8 cellular contexts compared by ENCODE assay signal in genomic region chr11:59801981-59802638, GRCh38. TPM values are rescaled to one million over a fixed set of nuclear protein-coding genes. Genes with fewer than 3 reads are reported as not detected.
A peak's percentile ranks its signal among the peaks of the same experiment; 100 is the strongest.
DNase-seq lines count a peak whose midpoint lies in the region; ATAC-seq, FAIRE-seq and TF ChIP-seq lines count a peak whose summit lies in the region.
"Had no signal": no experiment of that assay in that cellular context is flagged by ENCODE, and none has a peak within 500 bp of the region (broad histone marks: within the 10 kb centered on the region; RNA-seq: fewer than 3 reads in every experiment).

No MANE protein-coding gene starts in this region.

- peak; percentile 19 for ATAC-seq in GM18909 (IDR thresholded peaks at IDR 0.05; ENCODE audit: poor library complexity, unreplicated experiment)

- TF ChIP-seq CTCF in fibroblast of villous mesenchyme (IDR thresholded peaks at IDR 0.05; ENCODE audit: insufficient read depth, low read depth, low read length) = no peak

- FAIRE-seq in GM12891 (lab: Jason Lieb, UNC) = no peak

- no peak overlapping the region for H3K4me3 ChIP-seq in fibroblast of villous mesenchyme (ENCODE audit: low read depth, low read length)

- no peak for TF ChIP-seq POLR2A in GM12891 (IDR thresholded peaks at IDR 0.05; ENCODE audit: low read depth, low read length)

- DNase-seq in NCI-H82 treated with DMSO at 0.1 percent for 48 hours (lab: John Stamatoyannopoulos, UW; ENCODE audit: unreplicated experiment) (peak; percentile 6), fibroblast of villous mesenchyme (ENCODE audit: low read depth) (peak; percentile 11), retina (peak; percentile 63), NCI-H1436 (lab: John Stamatoyannopoulos, UW) (no peak), GM12891 (ENCODE audit: insufficient read length, low spot score) (no peak)
- no peak for DNase-seq in activated CD4-positive, alpha-beta T cell treated with anti-CD3 and anti-CD28 coated beads, Interleukin-2, amount 50 U/mL, for 4 hours
- DNase-seq: activated T-cell treated with anti-CD3 and anti-CD28 coated beads, Interleukin-2, amount 50 U/mL, for 1 hour had no signal

TF ChIP-seq in GM12891, 5 proteins besides CTCF, POLR2A, EP300 and RAD21:
- no peak for TF ChIP-seq PAX5 (IDR thresholded peaks at IDR 0.05; ENCODE audit: insufficient read depth, low read length, severe bottlenecking)
- no peak for TF ChIP-seq POU2F2 (IDR thresholded peaks at IDR 0.05; ENCODE audit: low read depth, low read length)
- TF ChIP-seq SPI1 (IDR thresholded peaks at IDR 0.05; ENCODE audit: low read depth, low read length) = no peak
- no peak for TF ChIP-seq TAF1 (IDR thresholded peaks at IDR 0.05; ENCODE audit: low read depth, low read length)
- TF ChIP-seq POLR2AphosphoS5 (IDR thresholded peaks at IDR 0.05; ENCODE audit: low read depth, low read length) = no peak

RNA-seq across cellular contexts. Expression of gene MRPL16, which starts 8.5 kb away (rescaled TPM):
- total RNA-seq in fibroblast of villous mesenchyme = 37.4 and 44.5 TPM in 2 replicates
- polyA plus RNA-seq in GM12891 (2012; ENCODE audit: low read depth, missing spikeins) = 67.3 TPM

RNA-seq across cellular contexts. Expression of gene CBLIF, which starts 43.2 kb away (rescaled TPM):
- not detected in 2 replicates for total RNA-seq in fibroblast of villous mesenchyme
- polyA plus RNA-seq in GM12891 (2012; ENCODE audit: low read depth, missing spikeins) = not detected

RNA-seq across cellular contexts. Expression of gene STX3, which starts 46.9 kb away (rescaled TPM):
- total RNA-seq in fibroblast of villous mesenchyme = 33.7 and 38.7 TPM in 2 replicates
- 0.46 TPM for polyA plus RNA-seq in GM12891 (2012; ENCODE audit: low read depth, missing spikeins)

Comparison
In these comparisons a context has a peak if more than half of its experiments do, and no peak if none do; other contexts are left out.
1. DNase-seq: peak in NCI-H82 treated with DMSO at 0.1 percent for 48 hours (single experiment), fibroblast of villous mesenchyme (single experiment) and retina (single experiment); none in NCI-H1436 (single experiment), GM12891 (single experiment) and activated CD4-positive, alpha-beta T cell treated with anti-CD3 and anti-CD28 coated beads, Interleukin-2, amount 50 U/mL, for 4 hours (0 of 2).